ENCODE assay signal across 10 cellular contexts in genomic region chr2:230925879-230926765, GRCh38. TPM values are rescaled to one million over a fixed set of nuclear protein-coding genes. Genes with fewer than 3 reads are reported as not detected.
DNase-seq lines count a peak whose midpoint lies in the region; ATAC-seq and TF ChIP-seq lines count a peak whose summit lies in the region.
"Had no signal": no experiment of that assay in that cellular context is flagged by ENCODE, and none has a peak within 500 bp of the region (broad histone marks: within the 10 kb centered on the region; RNA-seq: fewer than 3 reads in every experiment).

No MANE protein-coding gene starts in this region.

- H3K4me1 ChIP-seq in Karpas-422 (ENCODE audit: low read length) (peaks cover 25% of the 10 kb centered on the region), endodermal cell (ENCODE audit: control insufficient read depth, insufficient read depth, low read length) (no peaks in the 10 kb centered on the region), body of pancreas (no peaks in the 10 kb centered on the region)

- H3K27ac Mint-ChIP-seq in endodermal cell = no peak overlapping the region
- no peak overlapping the region for H3K27ac Mint-ChIP-seq in immature natural killer cell

- ATAC-seq in GM21390 (IDR thresholded peaks at IDR 0.05; ENCODE audit: unreplicated experiment) (peak; percentile 39), body of pancreas (no peak)

- H3K4me1 Mint-ChIP-seq in endodermal cell = peaks cover 9% of the 10 kb centered on the region
- H3K4me1 Mint-ChIP-seq in immature natural killer cell = peaks cover 10 to 11% of the 10 kb centered on the region in 2 donors

- H3K27me3 ChIP-seq in GM06990 (replicated peaks; ENCODE audit: control insufficient read depth, insufficient read depth, low read length) (no peaks in the 10 kb centered on the region), Karpas-422 (ENCODE audit: low read length) (no peaks in the 10 kb centered on the region), endodermal cell (ENCODE audit: control insufficient read depth, insufficient read depth, low read length, poor library complexity, severe bottlenecking) (no peaks in the 10 kb centered on the region), body of pancreas (no peaks in the 10 kb centered on the region)

- peak; percentile 78 for DNase-seq in GM06990 (ENCODE audit: extremely low read depth, insufficient read length)
- DNase-seq in Karpas-422 = peak; percentile 68
- peak; percentile 70 for DNase-seq in endodermal cell
- DNase-seq in retina = no peak
- no peak for DNase-seq in body of pancreas
- DNase-seq in immature natural killer cell = no peak
- no peak for DNase-seq in AG08396 (ENCODE audit: low spot score)

- no peaks in the 10 kb centered on the region for H3K36me3 ChIP-seq in GM06990 (ENCODE audit: control insufficient read depth, insufficient read depth, low read length)
- no peaks in the 10 kb centered on the region for H3K36me3 ChIP-seq in Karpas-422 (ENCODE audit: insufficient read depth, low read length)
- no peaks in the 10 kb centered on the region for H3K36me3 ChIP-seq in endodermal cell (ENCODE audit: control insufficient read depth, insufficient read depth, low read length)
- H3K36me3 ChIP-seq in body of pancreas (replicated peaks in 1 of 2; ENCODE audit: insufficient read depth in 1 of 2, low read depth in 2 of 2) = no peaks in the 10 kb centered on the region
- H3K36me3 ChIP-seq: thoracic aorta had no signal

- H3K4me3 Mint-ChIP-seq in endodermal cell = no peak overlapping the region
- H3K4me3 Mint-ChIP-seq in immature natural killer cell = no peak overlapping the region

- no peaks in the 10 kb centered on the region for H4K20me1 ChIP-seq in Karpas-422 (ENCODE audit: insufficient read depth, low read depth, low read length)

- 86 to 91% methylated on average over 5 to 11 of the region's 11 CpGs for WGBS in endodermal cell (ENCODE audit: insufficient coverage in 1 of 2, insufficient read length in 1 of 2), 2 experiments
- 68 to 78% methylated on average over 5 to 11 of the region's 11 CpGs for WGBS in body of pancreas, 2 donors

- H3K27ac ChIP-seq in Karpas-422 (ENCODE audit: low read length) = no peak overlapping the region; the same call in 1 of the 2 replicates
- no peak overlapping the region for H3K27ac ChIP-seq in endodermal cell (ENCODE audit: low read depth, low read length)
- no peak overlapping the region for H3K27ac ChIP-seq in body of pancreas
- H3K27ac ChIP-seq: thoracic aorta had no signal

- no peaks in the 10 kb centered on the region for H3K79me2 ChIP-seq in Karpas-422 (ENCODE audit: low read length)

- no peak for TF ChIP-seq POLR2A in body of pancreas (IDR thresholded peaks at IDR 0.05)

- H3K9ac ChIP-seq in Karpas-422 (ENCODE audit: low read length) = peak overlapping the region; percentile 54
- no peak overlapping the region for H3K9ac ChIP-seq in endodermal cell (ENCODE audit: extremely low read depth, low read length, poor library complexity, severe bottlenecking)

- no peaks in the 10 kb centered on the region for H3K36me3 Mint-ChIP-seq in endodermal cell (ENCODE audit: low read depth)
- H3K36me3 Mint-ChIP-seq in immature natural killer cell = no peaks in the 10 kb centered on the region

- H3K4me3 ChIP-seq in GM06990 (replicated peaks; ENCODE audit: low read depth, low read length) (peak overlapping the region; percentile 74), Karpas-422 (ENCODE audit: low read length) (no peak overlapping the region), endodermal cell (ENCODE audit: low read length) (no peak overlapping the region), body of pancreas (no peak overlapping the region)
- H3K4me3 ChIP-seq: mucosa of descending colon, thoracic aorta had no signal

- no peaks in the 10 kb centered on the region for H3K9me2 ChIP-seq in Karpas-422 (replicated peaks; ENCODE audit: insufficient read depth, low read length)

- H3K9me3 ChIP-seq in Karpas-422 (ENCODE audit: low read length) = no peaks in the 10 kb centered on the region
- no peaks in the 10 kb centered on the region for H3K9me3 ChIP-seq in endodermal cell (ENCODE audit: control insufficient read depth, low read length)
- no peaks in the 10 kb centered on the region for H3K9me3 ChIP-seq in body of pancreas
- H3K9me3 ChIP-seq: mucosa of descending colon, thoracic aorta had no signal

- no peaks in the 10 kb centered on the region for H3K9me3 Mint-ChIP-seq in endodermal cell
- no peaks in the 10 kb centered on the region for H3K9me3 Mint-ChIP-seq in immature natural killer cell

- TF ChIP-seq CTCF in GM06990 (IDR thresholded peaks at IDR 0.05; ENCODE audit: insufficient read depth, low read length, poor library complexity, severe bottlenecking) = peak; percentile 52
- TF ChIP-seq CTCF in endodermal cell (conservative IDR thresholded peaks at IDR 0.05) = peak; percentile 63
- TF ChIP-seq CTCF in body of pancreas (IDR thresholded peaks at IDR 0.05) = no peak

- peak overlapping the region; percentile 55; the same call in 1 of the 2 replicates for H2AFZ ChIP-seq in Karpas-422 (ENCODE audit: low read length)

- H3K27me3 Mint-ChIP-seq in endodermal cell (ENCODE audit: insufficient read depth) (no peaks in the 10 kb centered on the region), immature natural killer cell (ENCODE audit: low read depth in 3 of 3) (peaks cover 18 to 27% (median 21%) of the 10 kb centered on the region in 3 donors)

- intact Hi-C loops in body of pancreas (cut with DNase I) = no loop called here

- H3K4me2 ChIP-seq in Karpas-422 (ENCODE audit: low read depth, low read length, poor library complexity, severe bottlenecking) = peak overlapping the region; percentile 67

RNA-seq across cellular contexts. Expression of gene GPR55, which starts 1.1 kb away (rescaled TPM):
- 2.9 and 9.5 TPM in 2 replicates for total RNA-seq in Karpas-422 (2014; rRNA removed; shearing (Covaris generic); ENCODE audit: low replicate concordance)
- total RNA-seq in endodermal cell = 1 to 10 TPM; 2.6 to 7.5 TPM
- polyA plus RNA-seq in endodermal cell (2013, experiment 1 of 2) = 0.64 TPM
- polyA plus RNA-seq in endodermal cell (2013, experiment 2 of 2) = 0.21 TPM
- not detected for total RNA-seq in body of pancreas
- polyA plus RNA-seq in immature natural killer cell = not detected
- total RNA-seq: thoracic aorta had no signal

Comparison
In these comparisons a context has a peak if more than half of its experiments do, and no peak if none do; other contexts are left out.
1. DNase-seq: peak in GM06990 (single experiment), Karpas-422 (single experiment) and endodermal cell (single experiment); none in retina (single experiment), body of pancreas (0 of 4), immature natural killer cell (0 of 3) and AG08396 (single experiment).
2. CTCF ChIP-seq: peak in GM06990 (single experiment) and endodermal cell (single experiment); none in body of pancreas (0 of 7).